In genomic region chr1:3114846-3115245, GRCh38 we compare ENCODE assay signal across 25 cellular contexts. TPM values are rescaled to one million over a fixed set of nuclear protein-coding genes. Genes with fewer than 3 reads are reported as not detected.
DNase-seq lines count a peak whose midpoint lies in the region; ATAC-seq and TF ChIP-seq lines count a peak whose summit lies in the region.
"Had no signal": no experiment of that assay in that cellular context is flagged by ENCODE, and none has a peak within 500 bp of the region (broad histone marks: within the 10 kb centered on the region; RNA-seq: fewer than 3 reads in every experiment).

No MANE protein-coding gene starts in this region.

- peak overlapping the region in 3 of 5 experiments; percentile 73 to 82 (median 74) for H3K27ac Mint-ChIP-seq in brain
- H3K27ac Mint-ChIP-seq: CD8-positive, alpha-beta T cell had no signal

- H3K4me3 ChIP-seq in left ventricle myocardium inferior (no peak overlapping the region), tibial artery (no peak overlapping the region)
- H3K4me3 ChIP-seq: GM12878, GM23248, HAP-1, Peyer's patch had no signal

- intact Hi-C loops in Right ventricle myocardium superior (cut with DNase I) (no loop called here), left ventricle myocardium inferior (cut with micrococcal nuclease) (no loop called here), tibial artery (cut with DNase I; ENCODE audit: low total_unique reads) (loop anchor here (5.0 kb wide), 1 partner anchor 38 kb away; no protein-coding TSS in a partner anchor)

- TF ChIP-seq CTCF in left ventricle myocardium inferior (IDR thresholded peaks at IDR 0.05; ENCODE audit: borderline replicate concordance) (no peak), brain (conservative IDR thresholded peaks at IDR 0.05) (no peak), tibial artery (IDR thresholded peaks at IDR 0.05) (no peak)

- H3K27me3 Mint-ChIP-seq in brain, result no peaks in the 10 kb centered on the region

- no peaks in the 10 kb centered on the region for H3K9me3 Mint-ChIP-seq in brain
- H3K9me3 Mint-ChIP-seq: CD8-positive, alpha-beta T cell had no signal

- no peak overlapping the region for H3K4me3 Mint-ChIP-seq in brain
- H3K4me3 Mint-ChIP-seq: CD8-positive, alpha-beta T cell had no signal

- H3K4me1 Mint-ChIP-seq in brain, result peaks cover 75% of the 10 kb centered on the region

- no peaks in the 10 kb centered on the region for H3K36me3 Mint-ChIP-seq in brain
- H3K36me3 Mint-ChIP-seq: CD8-positive, alpha-beta T cell had no signal

- H3K9me3 ChIP-seq in left ventricle myocardium inferior (replicated peaks), result no peaks in the 10 kb centered on the region
- no peaks in the 10 kb centered on the region for H3K9me3 ChIP-seq in tibial artery
- H3K9me3 ChIP-seq: HAP-1, Peyer's patch had no signal

- H3K27ac ChIP-seq in left ventricle myocardium inferior (replicated peaks) (no peak overlapping the region), tibial artery (peak overlapping the region; percentile 69 to 81)
- H3K27ac ChIP-seq: GM23248, Peyer's patch had no signal

- H3K4me1 ChIP-seq in left ventricle myocardium inferior (peaks cover 79% of the 10 kb centered on the region), tibial artery (peaks cover 0 to 99% (median 87%) of the 10 kb centered on the region in 4 donors)
- H3K4me1 ChIP-seq: HAP-1, Peyer's patch had no signal

- H3K27me3 ChIP-seq in left ventricle myocardium inferior (ENCODE audit: low read depth) (peaks cover 23% of the 10 kb centered on the region), tibial artery (no peaks in the 10 kb centered on the region)
- H3K27me3 ChIP-seq: Peyer's patch had no signal

- H3K36me3 ChIP-seq in left ventricle myocardium inferior (no peaks in the 10 kb centered on the region), tibial artery (no peaks in the 10 kb centered on the region)
- H3K36me3 ChIP-seq: HAP-1, Peyer's patch had no signal

- ATAC-seq in Right ventricle myocardium superior (ENCODE audit: poor library complexity), result peak; percentile 19
- ATAC-seq: CD8-positive, alpha-beta T cell; GM12878 had no signal

- DNase-seq in Right ventricle myocardium superior, result no peak
- no peak for DNase-seq in left ventricle myocardium inferior
- peak; percentile 31 for DNase-seq in mucosa of gallbladder (ENCODE audit: low spot score)
- DNase-seq in tibial artery, result no peak
- no peak for DNase-seq in midbrain (lab: John Stamatoyannopoulos, UW)
- no peak for DNase-seq in NCI-H446 (lab: John Stamatoyannopoulos, UW)
- no peak for DNase-seq in activated CD4-positive, alpha-beta T cell treated with anti-CD3 and anti-CD28 coated beads for 4 hours
- DNase-seq: AML-193; C1 segment of cervical spinal cord; CD8-positive, alpha-beta T cell; DND-41; GM23248; Karpas-422; MV-4-11; NCI-H1105 treated with DMSO at 0.1 percent for 48 hours; NCI-H2029 treated with DMSO at 0.1 percent for 48 hours; NCI-H226; NCI-H524; NCI-H82; Peyer's patch had no signal

RNA-seq across cellular contexts. Expression of gene PRDM16, which starts 45.8 kb away (rescaled TPM):
- 14.2 TPM for total RNA-seq in Right ventricle myocardium superior
- total RNA-seq in left ventricle myocardium inferior, result 16.6 TPM
- polyA plus RNA-seq in brain (ENCODE audit: insufficient read depth, low read depth, low replicate concordance), result 2.4 TPM
- 29.3 TPM for total RNA-seq in mucosa of gallbladder
- total RNA-seq: CD8-positive, alpha-beta T cell; GM23248; M059J; OCI-LY7 had no signal
- polyA plus RNA-seq: GM12878 had no signal
